ENCODE assay signal across 11 cellular contexts in the genomic region with DNA sequence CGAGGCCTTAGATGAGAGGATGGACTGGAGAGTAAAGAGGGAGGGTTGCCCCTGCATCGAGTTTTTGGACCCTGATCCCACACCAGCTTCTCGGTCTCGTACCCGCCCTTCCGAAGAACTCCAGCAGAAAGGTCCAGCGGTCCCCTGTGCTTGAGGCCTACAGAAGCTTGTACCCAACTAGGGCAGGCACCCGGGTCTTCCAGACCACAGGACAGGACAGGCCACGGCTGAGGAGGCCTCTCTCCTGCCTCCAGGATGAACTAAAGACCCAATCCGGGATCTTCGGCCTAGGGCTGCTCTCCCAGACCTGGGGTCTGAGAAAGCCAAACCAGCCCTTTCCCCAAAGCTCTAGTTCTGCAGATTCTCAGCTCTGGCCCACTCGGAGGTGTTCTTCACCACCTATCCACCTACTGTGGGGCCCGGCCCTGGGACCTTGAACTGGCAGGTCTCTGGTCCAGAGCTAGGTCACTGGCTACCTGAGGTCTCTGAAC. TPM values are rescaled to one million over a fixed set of nuclear protein-coding genes. Genes with fewer than 3 reads are reported as not detected.
DNase-seq lines count a peak whose midpoint lies in the region; TF ChIP-seq lines count a peak whose summit lies in the region.
"Had no signal": no experiment of that assay in that cellular context is flagged by ENCODE, and none has a peak within 500 bp of the region (broad histone marks: within the 10 kb centered on the region; RNA-seq: fewer than 3 reads in every experiment).

No MANE protein-coding gene starts in this region.

- H3K36me3 Mint-ChIP-seq in activated naive CD8-positive, alpha-beta T cell: peaks cover 7% of the 10 kb centered on the region
- H3K36me3 Mint-ChIP-seq in mesothelial cell of epicardium: peaks cover 2% of the 10 kb centered on the region

- H3K4me3 ChIP-seq in stomach smooth muscle (ENCODE audit: low read length in 2 of 2): peak overlapping the region; percentile 83 to 89
- H3K4me3 ChIP-seq in tibial artery: no peak overlapping the region

- H3K4me1 ChIP-seq in stomach smooth muscle (ENCODE audit: control insufficient read depth, insufficient read depth, low read length) (peaks cover 51% of the 10 kb centered on the region), tibial artery (peaks cover 0 to 52% (median 40%) of the 10 kb centered on the region in 4 donors)

- peaks cover 0 to 19% of the 10 kb centered on the region in 2 donors for H3K27me3 ChIP-seq in stomach smooth muscle (ENCODE audit: control insufficient read depth in 1 of 2, insufficient read depth in 2 of 2, low read length in 2 of 2)
- H3K27me3 ChIP-seq in tibial artery: peaks cover 0 to 100% of the 10 kb centered on the region in 2 donors

- H3K4me1 Mint-ChIP-seq in activated naive CD8-positive, alpha-beta T cell (ENCODE audit: low read depth): peaks cover 55% of the 10 kb centered on the region
- H3K4me1 Mint-ChIP-seq in mesothelial cell of epicardium: peaks cover 19% of the 10 kb centered on the region

- peaks cover 49% of the 10 kb centered on the region for H3K27me3 Mint-ChIP-seq in activated naive CD8-positive, alpha-beta T cell
- peaks cover 90% of the 10 kb centered on the region for H3K27me3 Mint-ChIP-seq in mesothelial cell of epicardium (ENCODE audit: low read depth)

- peaks cover 8% of the 10 kb centered on the region for H3K9me3 Mint-ChIP-seq in activated naive CD8-positive, alpha-beta T cell (ENCODE audit: low read depth)
- no peaks in the 10 kb centered on the region for H3K9me3 Mint-ChIP-seq in mesothelial cell of epicardium

- H3K9me3 ChIP-seq in stomach smooth muscle (ENCODE audit: control insufficient read depth in 2 of 2, low read length in 2 of 2) (no peaks in the 10 kb centered on the region), tibial artery (peaks cover 0 to 15% (median 0%) of the 10 kb centered on the region in 3 donors)
- H3K9me3 ChIP-seq: pancreas had no signal

- no peaks in the 10 kb centered on the region for H3K36me3 ChIP-seq in stomach smooth muscle (ENCODE audit: control insufficient read depth in 2 of 2, insufficient read depth in 2 of 2, low read length in 2 of 2)
- H3K36me3 ChIP-seq in tibial artery: no peaks in the 10 kb centered on the region
- H3K36me3 ChIP-seq: pancreas had no signal

- no peak overlapping the region for H3K27ac Mint-ChIP-seq in activated naive CD8-positive, alpha-beta T cell
- H3K27ac Mint-ChIP-seq in mesothelial cell of epicardium: no peak overlapping the region

- intact Hi-C loops in tibial artery (cut with DNase I; ENCODE audit: low total_unique reads): loop anchor here (10.0 kb wide), 1 partner anchor 818 kb away; no protein-coding TSS in a partner anchor

- TF ChIP-seq CTCF in mesothelial cell of epicardium (IDR thresholded peaks at IDR 0.05; ENCODE audit: unreplicated experiment) (no peak), tibial artery (IDR thresholded peaks at IDR 0.05) (no peak)

- H3K4me3 Mint-ChIP-seq in activated naive CD8-positive, alpha-beta T cell: peak overlapping the region; percentile 59
- H3K4me3 Mint-ChIP-seq in mesothelial cell of epicardium: peak overlapping the region; percentile 64

- peak; percentile 34 to 35 for DNase-seq in activated T-cell treated with anti-CD3 and anti-CD28 coated beads, Interleukin-2, amount 50 U/mL, for 48 hours
- DNase-seq in activated T-cell treated with anti-CD3 and anti-CD28 coated beads for 4 hours: no peak
- peak in 1 of 2 experiments; percentile 41 for DNase-seq in mesothelial cell of epicardium (ENCODE audit: low spot score in 2 of 2, unreplicated experiment in 2 of 2)
- no peak for DNase-seq in A172 (ENCODE audit: low spot score)
- no peak for DNase-seq in tibial artery
- no peak for DNase-seq in dermis blood vessel endothelial cell
- DNase-seq: NCI-H1694, pancreas had no signal

- H3K27ac ChIP-seq in stomach smooth muscle (ENCODE audit: low read length): peak overlapping the region; percentile 87
- no peak overlapping the region for H3K27ac ChIP-seq in tibial artery
- H3K27ac ChIP-seq: pancreas had no signal

- H3K9ac ChIP-seq in stomach smooth muscle (ENCODE audit: low read length in 2 of 2): peak overlapping the region; percentile 83 to 84

RNA-seq across cellular contexts. Expression of a gene that starts 1.2 kb away (rescaled TPM):
- total RNA-seq in mesothelial cell of epicardium (1.3 to 1.4 TPM (median 1.3 TPM) in 3 replicates), dermis blood vessel endothelial cell (0.05 TPM in 1 of 2 replicates, not detected in the other)
- total RNA-seq in A172 (2014; rRNA removed; shearing (Covaris generic)): 0.03 and 0.55 TPM in 2 replicates
- total RNA-seq: ureter had no signal

RNA-seq across cellular contexts. Expression of a gene that starts 59.0 kb away (rescaled TPM):
- total RNA-seq in mesothelial cell of epicardium: 17.9 to 18.9 TPM (median 18.4 TPM) in 3 replicates
- total RNA-seq in A172 (2014; rRNA removed; shearing (Covaris generic)): 26.5 and 34.8 TPM in 2 replicates
- 11.8 and 15.1 TPM in 2 replicates for total RNA-seq in dermis blood vessel endothelial cell

Comparison
In these comparisons a context has a peak if more than half of its experiments do, and no peak if none do; other contexts are left out.
1. DNase-seq: peak in activated T-cell treated with anti-CD3 and anti-CD28 coated beads, Interleukin-2, amount 50 U/mL, for 48 hours (2 of 2); none in activated T-cell treated with anti-CD3 and anti-CD28 coated beads for 4 hours (single experiment), A172 (single experiment), tibial artery (0 of 2) and dermis blood vessel endothelial cell (single experiment).
2. H3K4me3 ChIP-seq: peak in stomach smooth muscle (2 of 2); none in tibial artery (0 of 2).